ENCODE assay signal across 8 cellular contexts in the genomic region with DNA sequence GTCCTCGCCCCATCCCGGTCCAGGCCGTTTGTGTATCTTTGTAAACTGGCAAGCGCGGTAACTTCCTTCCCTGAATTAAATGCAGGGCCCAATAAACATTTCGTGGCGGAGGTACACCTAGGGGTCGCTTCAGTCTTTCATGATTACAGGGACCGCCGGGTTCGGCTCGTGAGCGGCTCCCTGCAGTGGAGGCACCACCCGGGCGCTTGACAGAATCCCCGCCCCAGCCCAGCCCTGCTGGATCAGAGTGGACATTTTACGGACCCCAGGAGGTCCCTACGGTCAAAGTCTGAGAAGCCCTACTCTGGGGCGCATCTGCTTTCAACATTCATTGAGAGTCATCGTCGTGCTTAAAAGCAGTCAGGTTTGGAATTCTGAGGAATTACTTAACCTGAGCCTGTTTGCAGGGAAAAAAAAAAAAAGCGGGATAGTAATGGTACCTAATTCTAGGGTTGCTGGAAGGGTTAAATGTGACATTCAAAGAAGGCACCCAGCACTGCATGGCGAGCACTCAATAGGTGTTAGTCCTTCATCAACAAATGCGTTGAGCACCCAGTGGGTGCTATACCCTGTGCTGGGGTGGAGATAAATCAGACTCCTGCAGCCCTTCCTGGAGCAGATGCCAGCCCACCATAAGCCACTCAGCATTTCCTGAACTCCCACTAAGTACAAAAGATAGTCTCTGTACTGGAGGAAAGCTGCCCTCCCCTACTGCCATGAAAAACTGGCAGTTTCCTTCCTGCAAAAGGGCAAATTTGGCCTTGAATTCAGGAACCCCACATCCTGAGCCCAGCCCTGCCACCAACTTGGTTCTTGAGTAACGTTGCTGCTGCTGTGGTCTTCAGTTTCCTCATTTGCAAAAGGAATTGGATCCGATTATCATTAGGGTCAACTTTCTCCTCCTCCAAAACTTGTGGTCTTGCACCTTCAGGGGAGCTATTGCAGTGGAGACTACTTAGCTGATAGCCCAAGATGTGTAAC. TPM values are rescaled to one million over a fixed set of nuclear protein-coding genes. Genes with fewer than 3 reads are reported as not detected.
DNase-seq lines count a peak whose midpoint lies in the region; ATAC-seq and TF ChIP-seq lines count a peak whose summit lies in the region.

No MANE protein-coding gene starts in this region.

- H3K4me1 Mint-ChIP-seq in dendritic cell treated with granulocyte-macrophage colony-stimulating factor and Interleukin-4, amounts not matched to agents 40 ng/mL and 50 ng/mL, for 4 days (ENCODE audit: low read depth): peaks cover 90% of the 10 kb centered on the region

- TF ChIP-seq CTCF in HEK293 (tag by site-specific recombination; IDR thresholded peaks at IDR 0.05) (peak; percentile 59; the same call in 1 of the 2 replicates), Panc1 (IDR thresholded peaks at IDR 0.05) (no peak)

- H3K4me3 ChIP-seq in HEK293 (ENCODE audit: low read depth, low read length) (peak overlapping the region; percentile 85), Panc1 (ENCODE audit: low read depth in 2 of 2, low read length in 2 of 2) (peak overlapping the region; percentile 65 to 70), mucosa of rectum (ENCODE audit: low read length in 2 of 2) (peak overlapping the region; percentile 78 to 86), aorta (ENCODE audit: low read length in 2 of 2) (peak overlapping the region; percentile 39 to 46)

- H3K9me3 ChIP-seq in HEK293 (ENCODE audit: control insufficient read depth, insufficient read depth, low read depth, low read length): no peaks in the 10 kb centered on the region
- no peaks in the 10 kb centered on the region for H3K9me3 ChIP-seq in Panc1 (ENCODE audit: control insufficient read depth, insufficient read depth, low read depth, low read length)
- no peaks in the 10 kb centered on the region for H3K9me3 ChIP-seq in mucosa of rectum (ENCODE audit: control insufficient read depth in 2 of 2, low read length in 2 of 2)
- H3K9me3 ChIP-seq in aorta (ENCODE audit: control insufficient read depth, low read length): no peaks in the 10 kb centered on the region

- 10 to 11% methylated on average over 26 of the region's 26 CpGs for WGBS in aorta, 2 donors

- no peaks in the 10 kb centered on the region for H3K27me3 ChIP-seq in Panc1 (ENCODE audit: control insufficient read depth, insufficient read depth, low read length)
- peaks cover 2 to 5% of the 10 kb centered on the region in 2 donors for H3K27me3 ChIP-seq in mucosa of rectum (ENCODE audit: control insufficient read depth in 2 of 2, insufficient read depth in 2 of 2, low read length in 2 of 2)
- no peaks in the 10 kb centered on the region for H3K27me3 ChIP-seq in aorta (ENCODE audit: control insufficient read depth in 1 of 2, insufficient read depth in 2 of 2, low read length in 1 of 2)

- H3K27ac ChIP-seq in HEK293 (ENCODE audit: extremely low read depth, low read depth, low read length) (peak overlapping the region; percentile 93; the same call in 1 of the 2 replicates), Panc1 (ENCODE audit: low read length) (no peak overlapping the region), mucosa of rectum (ENCODE audit: low read depth in 2 of 2, low read length in 2 of 2) (peak overlapping the region; percentile 67 to 97), aorta (ENCODE audit: low read depth in 1 of 2, low read length in 2 of 2) (peak overlapping the region in 1 of 2 donors; percentile 55)

- BruUV-seq in Panc1 (replicated peaks; lab: Mats Ljungman, UMichigan): no TSS peak

- in situ Hi-C loops in Panc1 (cut with HindIII; ENCODE audit: low pct_unique_long_range_greater_than_20kb, low sequenced_read_pairs): no loop called here

- POLR2A ChIA-PET in HEK293 (lab: Yijun Ruan, JAX) (interaction anchor here (0.9 to 1.6 kb wide), 7 partner anchors 8 to 79 kb away, joined by 3 to 9 read pairs (median 5); a partner anchor contains a TSS), Panc1 (lab: Charles Lee) (no interaction called here)

- no peaks in the 10 kb centered on the region for H3K27me3 Mint-ChIP-seq in dendritic cell treated with granulocyte-macrophage colony-stimulating factor and Interleukin-4, amounts not matched to agents 40 ng/mL and 50 ng/mL, for 4 days

- peak overlapping the region; percentile 73 for H3K4me3 Mint-ChIP-seq in dendritic cell treated with granulocyte-macrophage colony-stimulating factor and Interleukin-4, amounts not matched to agents 40 ng/mL and 50 ng/mL, for 4 days

- intact Hi-C loops in Panc1 (cut with micrococcal nuclease; ENCODE audit: unreplicated experiment): no loop called here
- intact Hi-C loops in dendritic cell treated with granulocyte-macrophage colony-stimulating factor and Interleukin-4, amounts not matched to agents 40 ng/mL and 50 ng/mL, for 4 days (cut with micrococcal nuclease): loop anchor here (5.0 kb wide), 2 partner anchors 53 to 68 kb away; a partner anchor contains a TSS
- intact Hi-C loops in aorta (cut with DNase I): loop anchor here (5.0 kb wide), 2 partner anchors 53 to 68 kb away; a partner anchor contains a TSS

- H3K9ac ChIP-seq in mucosa of rectum (ENCODE audit: low read depth in 1 of 2, low read length in 2 of 2): peak overlapping the region; percentile 69 to 97

- peaks cover 39% of the 10 kb centered on the region for H3K36me3 Mint-ChIP-seq in dendritic cell treated with granulocyte-macrophage colony-stimulating factor and Interleukin-4, amounts not matched to agents 40 ng/mL and 50 ng/mL, for 4 days (ENCODE audit: low read depth)

- no peaks in the 10 kb centered on the region for H3K9me3 Mint-ChIP-seq in dendritic cell treated with granulocyte-macrophage colony-stimulating factor and Interleukin-4, amounts not matched to agents 40 ng/mL and 50 ng/mL, for 4 days

- ATAC-seq in Panc1: peak; percentile 13; the same call in 1 of the 2 replicates
- ATAC-seq in aorta (ENCODE audit: low FRiP score): peak; percentile 21
- no peak for ATAC-seq in HG02973 (IDR thresholded peaks at IDR 0.05; ENCODE audit: unreplicated experiment)

- DNase-seq in CD1c-positive myeloid dendritic cell (ENCODE audit: extremely low spot score) (peak; percentile 81), Panc1 (ENCODE audit: low read depth, low spot score) (no peak), aorta (no peak), ecto neural progenitor cell (ENCODE audit: low spot score) (no peak)

- CTCF ChIA-PET in HEK293 (lab: Yijun Ruan, JAX) (interaction anchor here (0.6 to 2.5 kb wide), 6 partner anchors 13 to 99 kb away, joined by 3 to 15 read pairs (median 3); a partner anchor contains a TSS), Panc1 (lab: Charles Lee) (no interaction called here)

- H3K27ac Mint-ChIP-seq in dendritic cell treated with granulocyte-macrophage colony-stimulating factor and Interleukin-4, amounts not matched to agents 40 ng/mL and 50 ng/mL, for 4 days: peak overlapping the region; percentile 92

- H3K4me1 ChIP-seq in HEK293 (ENCODE audit: control insufficient read depth, insufficient read depth, low read length) (no peaks in the 10 kb centered on the region), Panc1 (ENCODE audit: control insufficient read depth, insufficient read depth, low read length) (peaks cover 9% of the 10 kb centered on the region; the same call in 1 of the 2 replicates), mucosa of rectum (ENCODE audit: control insufficient read depth in 2 of 2, insufficient read depth in 2 of 2, low read length in 2 of 2) (peaks cover 8 to 10% of the 10 kb centered on the region in 2 donors), aorta (ENCODE audit: control insufficient read depth in 1 of 2, insufficient read depth in 2 of 2, low read length in 2 of 2) (peaks cover 0 to 4% of the 10 kb centered on the region in 2 donors)

- H3K36me3 ChIP-seq in HEK293 (ENCODE audit: control insufficient read depth in 2 of 2, insufficient read depth in 1 of 2, low read length in 2 of 2): peaks cover 10 to 24% of the 10 kb centered on the region in 2 experiments; a peak in 2 of 3 replicates
- no peaks in the 10 kb centered on the region for H3K36me3 ChIP-seq in Panc1 (ENCODE audit: control insufficient read depth, insufficient read depth, low read length)
- H3K36me3 ChIP-seq in mucosa of rectum (ENCODE audit: control insufficient read depth in 2 of 2, insufficient read depth in 2 of 2, low read length in 2 of 2): peaks cover 11 to 14% of the 10 kb centered on the region in 2 donors
- H3K36me3 ChIP-seq in aorta (ENCODE audit: control insufficient read depth in 1 of 2, insufficient read depth in 2 of 2, low read length in 1 of 2): peaks cover 0 to 1% of the 10 kb centered on the region in 2 donors

TF ChIP-seq in HEK293, 187 proteins besides CTCF, POLR2A, EP300 and RAD21 (continues in another document):
- TF ChIP-seq ZNF155 (tag by site-specific recombination; IDR thresholded peaks at IDR 0.05): no peak
- no peak for TF ChIP-seq ZNF544 (tag by site-specific recombination; IDR thresholded peaks at IDR 0.05)
- TF ChIP-seq, protein P1, sequence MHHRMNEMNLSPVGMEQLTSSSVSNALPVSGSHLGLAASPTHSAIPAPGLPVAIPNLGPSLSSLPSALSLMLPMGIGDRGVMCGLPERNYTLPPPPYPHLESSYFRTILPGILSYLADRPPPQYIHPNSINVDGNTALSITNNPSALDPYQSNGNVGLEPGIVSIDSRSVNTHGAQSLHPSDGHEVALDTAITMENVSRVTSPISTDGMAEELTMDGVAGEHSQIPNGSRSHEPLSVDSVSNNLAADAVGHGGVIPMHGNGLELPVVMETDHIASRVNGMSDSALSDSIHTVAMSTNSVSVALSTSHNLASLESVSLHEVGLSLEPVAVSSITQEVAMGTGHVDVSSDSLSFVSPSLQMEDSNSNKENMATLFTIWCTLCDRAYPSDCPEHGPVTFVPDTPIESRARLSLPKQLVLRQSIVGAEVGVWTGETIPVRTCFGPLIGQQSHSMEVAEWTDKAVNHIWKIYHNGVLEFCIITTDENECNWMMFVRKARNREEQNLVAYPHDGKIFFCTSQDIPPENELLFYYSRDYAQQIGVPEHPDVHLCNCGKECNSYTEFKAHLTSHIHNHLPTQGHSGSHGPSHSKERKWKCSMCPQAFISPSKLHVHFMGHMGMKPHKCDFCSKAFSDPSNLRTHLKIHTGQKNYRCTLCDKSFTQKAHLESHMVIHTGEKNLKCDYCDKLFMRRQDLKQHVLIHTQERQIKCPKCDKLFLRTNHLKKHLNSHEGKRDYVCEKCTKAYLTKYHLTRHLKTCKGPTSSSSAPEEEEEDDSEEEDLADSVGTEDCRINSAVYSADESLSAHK (tag by site-specific recombination; IDR thresholded peaks at IDR 0.05): no peak

RNA-seq across cellular contexts. Expression of a gene that starts 0.7 kb away (rescaled TPM):
- total RNA-seq in Panc1 (2021; ENCODE audit: unreplicated experiment): 41.6 TPM
- polyA plus RNA-seq in Panc1 (2012; ENCODE audit: insufficient read length): 31.9 TPM
- 100 to 1,000 TPM; 110 to 112 TPM for total RNA-seq in aorta
- 100 to 1,000 TPM in 1 of 2 donors, 10 to 100 TPM in 1; 68.3 to 123 TPM for polyA plus RNA-seq in aorta

RNA-seq across cellular contexts. Expression of a gene that starts 0.8 kb away (rescaled TPM):
- total RNA-seq in Panc1 (2021; ENCODE audit: unreplicated experiment): not detected
- not detected for polyA plus RNA-seq in Panc1 (2012; ENCODE audit: insufficient read length)
- total RNA-seq in aorta: not detected
- under 1 TPM in 1 of 2 donors, not detected in 1; 0.25 TPM for polyA plus RNA-seq in aorta

RNA-seq across cellular contexts. Expression of a gene that starts 20.8 kb away (rescaled TPM):
- total RNA-seq in Panc1 (2021; ENCODE audit: unreplicated experiment): not detected
- not detected for polyA plus RNA-seq in Panc1 (2012; ENCODE audit: insufficient read length)
- 10 to 100 TPM; 21.7 to 34.3 TPM for total RNA-seq in aorta
- polyA plus RNA-seq in aorta: 10 to 100 TPM in 1 of 2 donors, 1 to 10 TPM in 1; 4.8 to 18.2 TPM

RNA-seq across cellular contexts. Expression of a gene that starts 53.5 kb away (rescaled TPM):
- total RNA-seq in Panc1 (2021; ENCODE audit: unreplicated experiment): 7.1 TPM
- 3.9 TPM for polyA plus RNA-seq in Panc1 (2012; ENCODE audit: insufficient read length)
- 10 to 100 TPM; 14.6 to 15.7 TPM for total RNA-seq in aorta
- 10 to 100 TPM in 1 of 2 donors, 1 to 10 TPM in 1; 3.1 to 25.2 TPM for polyA plus RNA-seq in aorta

Comparison
In these comparisons a context has a peak if more than half of its experiments do, and no peak if none do; other contexts are left out.
1. RNA of a gene that starts 20.8 kb away (total RNA-seq): 21.7 to 34.3 TPM in aorta; not detected in Panc1 (single experiment); every median in the first group is over 10 times any median in the second.
2. Peak in every context shown above with its lines, with median percentiles within 50 percentile points of each other: H3K4me3 ChIP-seq.